19 cellular contexts compared by ENCODE assay signal in genomic region chr22:33242078-33242477, GRCh38.
A peak's percentile ranks its signal among the peaks of the same experiment; 100 is the strongest.
DNase-seq lines count a peak whose midpoint lies in the region; ATAC-seq, FAIRE-seq and TF ChIP-seq lines count a peak whose summit lies in the region.
"Had no signal": no experiment of that assay in that cellular context is flagged by ENCODE, and none has a peak within 500 bp of the region (broad histone marks: within the 10 kb centered on the region; RNA-seq: fewer than 3 reads in every experiment).

No MANE protein-coding gene starts in this region.

- no peak for ATAC-seq in GM19395 (IDR thresholded peaks at IDR 0.05; ENCODE audit: unreplicated experiment)
- ATAC-seq in GM21786 (IDR thresholded peaks at IDR 0.05; ENCODE audit: unreplicated experiment), result no peak
- ATAC-seq: HepG2 had no signal

- H3K27ac ChIP-seq in OCI-LY3 (ENCODE audit: low read length), result peak overlapping the region; percentile 71
- H3K27ac ChIP-seq: BLaER1 had no signal

- H3K27me3 ChIP-seq in GM06990 (replicated peaks; ENCODE audit: control insufficient read depth, insufficient read depth, low read length), result no peaks in the 10 kb centered on the region
- H3K27me3 ChIP-seq in OCI-LY3 (ENCODE audit: low read depth, low read length), result no peaks in the 10 kb centered on the region
- H3K27me3 ChIP-seq in bronchial epithelial cell (ENCODE audit: control insufficient read depth, insufficient read depth, low read length), result peaks cover 2% of the 10 kb centered on the region
- H3K27me3 ChIP-seq: BLaER1 had no signal

- H3K9ac ChIP-seq in OCI-LY3 (ENCODE audit: low read length), result no peak overlapping the region
- H3K9ac ChIP-seq: BLaER1 had no signal

- H2AFZ ChIP-seq in OCI-LY3 (ENCODE audit: low read depth, low read length), result no peak overlapping the region

- H3K4me2 ChIP-seq in OCI-LY3 (ENCODE audit: low read length), result peak overlapping the region; percentile 21
- H3K4me2 ChIP-seq: BLaER1 had no signal

- no peak for FAIRE-seq in bronchial epithelial cell (lab: Jason Lieb, UNC)
- FAIRE-seq: GM18507, H1, HepG2, HTR-8/SVneo had no signal

- TF ChIP-seq CTCF in GM06990 (IDR thresholded peaks at IDR 0.05; ENCODE audit: insufficient read depth, low read length, poor library complexity, severe bottlenecking), result no peak
- TF ChIP-seq CTCF in OCI-LY3 (IDR thresholded peaks at IDR 0.05; ENCODE audit: low read depth, low read length), result no peak
- no peak for TF ChIP-seq CTCF in bronchial epithelial cell (IDR thresholded peaks at IDR 0.05; ENCODE audit: insufficient read depth, low read length, severe bottlenecking)

- H3K4me3 ChIP-seq in GM06990 (replicated peaks; ENCODE audit: low read depth, low read length) (no peak overlapping the region), OCI-LY3 (ENCODE audit: low read length) (no peak overlapping the region), bronchial epithelial cell (ENCODE audit: low read depth, low read length) (no peak overlapping the region)
- H3K4me3 ChIP-seq: BLaER1, HAP-1 had no signal

- no peaks in the 10 kb centered on the region for H4K20me1 ChIP-seq in OCI-LY3 (ENCODE audit: insufficient read depth, low read length)
- H4K20me1 ChIP-seq: BLaER1 had no signal

- H3K36me3 ChIP-seq in GM06990 (ENCODE audit: control insufficient read depth, insufficient read depth, low read length), result no peaks in the 10 kb centered on the region
- H3K36me3 ChIP-seq in OCI-LY3 (replicated peaks; ENCODE audit: low read depth, low read length), result peaks cover 16% of the 10 kb centered on the region
- no peaks in the 10 kb centered on the region for H3K36me3 ChIP-seq in bronchial epithelial cell (ENCODE audit: control insufficient read depth, insufficient read depth, low read length)
- H3K36me3 ChIP-seq: BLaER1, HAP-1 had no signal

- H3K4me1 ChIP-seq in OCI-LY3 (ENCODE audit: low read length), result peaks cover 46% of the 10 kb centered on the region
- H3K4me1 ChIP-seq: Caco-2, HAP-1 had no signal

- peak; percentile 33 for DNase-seq in GM06990 (ENCODE audit: extremely low read depth, insufficient read length)
- peak; percentile 77 for DNase-seq in bronchial epithelial cell (ENCODE audit: low read depth)
- DNase-seq in putamen (ENCODE audit: low spot score), result peak; percentile 13
- DNase-seq in GM19240 (ENCODE audit: insufficient read length, low spot score), result no peak
- DNase-seq: 8988T; AML-193; Caco-2; CD8-positive, alpha-beta memory T cell; DND-41; GDM1 had no signal

- H3K79me2 ChIP-seq in OCI-LY3 (ENCODE audit: low read length), result no peaks in the 10 kb centered on the region

- peaks cover 17% of the 10 kb centered on the region; the same call in 1 of the 2 replicates for H3K9me3 ChIP-seq in OCI-LY3 (ENCODE audit: insufficient read depth, low read length)
- H3K9me3 ChIP-seq: Caco-2, HAP-1 had no signal
